In the genomic region with DNA sequence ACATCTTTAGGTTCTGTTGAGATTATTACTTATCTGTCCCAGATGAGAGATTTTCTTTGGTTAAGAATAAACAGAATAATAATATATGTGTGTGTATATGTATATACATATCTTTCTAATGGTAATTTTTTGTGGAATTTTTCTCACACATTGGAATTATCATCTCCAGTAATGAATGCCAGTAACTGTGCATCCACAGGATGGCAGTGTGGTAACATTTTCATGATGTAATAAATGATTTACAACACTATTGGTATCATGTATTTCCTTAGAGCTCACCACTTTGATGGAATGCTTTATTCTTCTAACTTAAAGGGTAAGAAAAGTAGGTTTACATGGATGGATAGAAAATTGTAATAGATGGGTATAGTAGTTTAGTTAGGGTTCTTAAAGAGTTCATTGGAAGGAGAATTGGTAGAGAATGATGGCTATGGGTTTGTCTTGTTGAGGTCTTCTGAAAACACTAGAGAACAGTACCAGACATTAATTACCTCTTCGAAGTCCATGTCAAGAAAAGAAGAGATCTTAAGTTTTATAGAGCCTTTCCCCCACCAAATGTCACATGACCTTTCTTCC, we compare ENCODE assay signal across 8 cellular contexts.
A peak's percentile ranks its signal among the peaks of the same experiment; 100 is the strongest.
DNase-seq lines count a peak whose midpoint lies in the region; ATAC-seq and TF ChIP-seq lines count a peak whose summit lies in the region.

No MANE protein-coding gene starts in this region.

- H3K36me3 Mint-ChIP-seq in nephron progenitor cell (ENCODE audit: low read depth), result peaks cover 91% of the 10 kb centered on the region

- H3K9me3 Mint-ChIP-seq in nephron progenitor cell, result peaks cover 39% of the 10 kb centered on the region

- DNase-seq in NCI-H748 (lab: John Stamatoyannopoulos, UW; ENCODE audit: unreplicated experiment), result peak; percentile 22
- DNase-seq in NCI-H748 treated with DMSO at 0.1 percent for 48 hours (lab: John Stamatoyannopoulos, UW), result no peak
- DNase-seq in SK-N-SH, result peak; percentile 30
- DNase-seq in foreskin keratinocyte, result peak in 1 of 2 donors; percentile 33
- no peak for DNase-seq in stomach
- no peak for DNase-seq in NCI-H1105 treated with DMSO at 0.1 percent for 48 hours (lab: John Stamatoyannopoulos, UW)
- no peak for DNase-seq in nephron progenitor cell

- H3K36me3 ChIP-seq in SK-N-SH (replicated peaks in 1 of 2; ENCODE audit: control insufficient read depth in 1 of 2, insufficient read depth in 2 of 2, low read length in 1 of 2) (peaks cover 0 to 24% of the 10 kb centered on the region in 2 experiments), stomach (peaks cover 4 to 24% (median 11%) of the 10 kb centered on the region in 4 donors)

- ATAC-seq in foreskin keratinocyte (peak; percentile 56), HG03108 (IDR thresholded peaks at IDR 0.05; ENCODE audit: unreplicated experiment) (no peak)

- H4K20me1 ChIP-seq in SK-N-SH (ENCODE audit: insufficient read depth), result 0 out of 2 replicates have a peak, but pooled peaks cover 5% of the 10 kb centered on the region

- peak; percentile 60 for TF ChIP-seq CTCF in SK-N-SH (IDR thresholded peaks at IDR 0.05)
- TF ChIP-seq CTCF in foreskin keratinocyte (conservative IDR thresholded peaks at IDR 0.05), result peak; percentile 76
- peak in 4 of 7 experiments; percentile 23 to 50 (median 46) for TF ChIP-seq CTCF in stomach (IDR thresholded peaks at IDR 0.05)
- TF ChIP-seq CTCF in nephron progenitor cell (IDR thresholded peaks at IDR 0.05), result no peak

- no peak overlapping the region for H2AFZ ChIP-seq in SK-N-SH (ENCODE audit: low read depth)

- POLR2A ChIA-PET in SK-N-SH (lab: Yijun Ruan, JAX), result no interaction called here

- H3K9me3 ChIP-seq in SK-N-SH, result peaks cover 5% of the 10 kb centered on the region; the same call in 1 of the 2 replicates
- peaks cover 9 to 18% (median 13%) of the 10 kb centered on the region in 4 donors for H3K9me3 ChIP-seq in stomach

- TF ChIP-seq EP300 in SK-N-SH (IDR thresholded peaks at IDR 0.05; ENCODE audit: borderline replicate concordance in 1 of 2, low read depth in 1 of 2, low read length in 1 of 2) (no peak), stomach (IDR thresholded peaks at IDR 0.05) (no peak)

- H3K27ac ChIP-seq in SK-N-SH (ENCODE audit: low read depth in 2 of 2, low read length in 1 of 2), result no peak overlapping the region
- H3K27ac ChIP-seq in foreskin keratinocyte, result no peak overlapping the region
- no peak overlapping the region for H3K27ac ChIP-seq in stomach

- CTCF ChIA-PET in SK-N-SH (lab: Yijun Ruan, JAX), result interaction anchor here (0.6 to 1.9 kb wide), 18 partner anchors 10 to 842 kb away, joined by 3 to 16 read pairs (median 3); no protein-coding TSS in a partner anchor

- H3K9ac ChIP-seq in SK-N-SH, result no peak overlapping the region

- no peak for TF ChIP-seq POLR2A in stomach (IDR thresholded peaks at IDR 0.05)

- H3K4me3 ChIP-seq in SK-N-SH (ENCODE audit: low read depth in 2 of 2, low read length in 1 of 2), result no peak overlapping the region
- H3K4me3 ChIP-seq in stomach, result no peak overlapping the region

- peaks cover 6% of the 10 kb centered on the region for H3K4me1 Mint-ChIP-seq in nephron progenitor cell

- H3K9me2 ChIP-seq in SK-N-SH, result no peaks in the 10 kb centered on the region

- H3K4me2 ChIP-seq in SK-N-SH, result no peak overlapping the region

- peaks cover 14% of the 10 kb centered on the region for H3F3A ChIP-seq in SK-N-SH (replicated peaks; ENCODE audit: insufficient read depth)

- H3K79me2 ChIP-seq in SK-N-SH (ENCODE audit: insufficient read depth), result peaks cover 43% of the 10 kb centered on the region; the same call in 1 of the 2 replicates

- H3K27ac Mint-ChIP-seq in nephron progenitor cell, result no peak overlapping the region

- peaks cover 3% of the 10 kb centered on the region for H3K27me3 Mint-ChIP-seq in nephron progenitor cell (ENCODE audit: low read depth, poor library complexity)

- peak; percentile 78 for TF ChIP-seq RAD21 in SK-N-SH (IDR thresholded peaks at IDR 0.05; ENCODE audit: low read length)

- H3K4me3 Mint-ChIP-seq in nephron progenitor cell, result no peak overlapping the region

- 65% methylated on average over 1 of the region's 1 CpG for WGBS in SK-N-SH (ENCODE audit: low lambda C conversion rate)
- WGBS in stomach, 5 donors, result 89 to 98% (median 93%) methylated on average over 1 of the region's 1 CpG

- intact Hi-C loops in stomach (cut with DNase I; ENCODE audit: low total_unique reads), result no loop called here

- H3K27me3 ChIP-seq in SK-N-SH (ENCODE audit: insufficient read depth) (no peaks in the 10 kb centered on the region), foreskin keratinocyte (no peaks in the 10 kb centered on the region), stomach (no peaks in the 10 kb centered on the region)

- peaks cover 0 to 7% of the 10 kb centered on the region in 2 experiments; a peak in 2 of 4 replicates for H3K4me1 ChIP-seq in SK-N-SH (ENCODE audit: control insufficient read depth in 1 of 2, insufficient read depth in 2 of 2, low read depth in 1 of 2, low read length in 1 of 2)
- peaks cover 7% of the 10 kb centered on the region for H3K4me1 ChIP-seq in foreskin keratinocyte
- peaks cover 0 to 48% (median 24%) of the 10 kb centered on the region in 4 donors for H3K4me1 ChIP-seq in stomach

TF ChIP-seq in SK-N-SH, 30 proteins besides CTCF, POLR2A, EP300 and RAD21:
- TF ChIP-seq RCOR1 (IDR thresholded peaks at IDR 0.05; ENCODE audit: low read length), result no peak
- peak; percentile 59; the same call in 1 of the 2 replicates for TF ChIP-seq SMC3 (IDR thresholded peaks at IDR 0.05; ENCODE audit: low read depth, low read length)
- no peak for TF ChIP-seq FOXJ3 (CRISPR knock-in tag; IDR thresholded peaks at IDR 0.05)
- no peak for TF ChIP-seq CHD2 (IDR thresholded peaks at IDR 0.05; ENCODE audit: low read length, partially characterized antibody)

Comparison
In these comparisons a context has a peak if more than half of its experiments do, and no peak if none do; other contexts are left out.
1. DNase-seq: peak in NCI-H748 (single experiment) and SK-N-SH (single experiment); none in NCI-H748 treated with DMSO at 0.1 percent for 48 hours (single experiment), stomach (single experiment), NCI-H1105 treated with DMSO at 0.1 percent for 48 hours (single experiment) and nephron progenitor cell (single experiment).